ENCODE assay signal across 26 cellular contexts in the genomic region with DNA sequence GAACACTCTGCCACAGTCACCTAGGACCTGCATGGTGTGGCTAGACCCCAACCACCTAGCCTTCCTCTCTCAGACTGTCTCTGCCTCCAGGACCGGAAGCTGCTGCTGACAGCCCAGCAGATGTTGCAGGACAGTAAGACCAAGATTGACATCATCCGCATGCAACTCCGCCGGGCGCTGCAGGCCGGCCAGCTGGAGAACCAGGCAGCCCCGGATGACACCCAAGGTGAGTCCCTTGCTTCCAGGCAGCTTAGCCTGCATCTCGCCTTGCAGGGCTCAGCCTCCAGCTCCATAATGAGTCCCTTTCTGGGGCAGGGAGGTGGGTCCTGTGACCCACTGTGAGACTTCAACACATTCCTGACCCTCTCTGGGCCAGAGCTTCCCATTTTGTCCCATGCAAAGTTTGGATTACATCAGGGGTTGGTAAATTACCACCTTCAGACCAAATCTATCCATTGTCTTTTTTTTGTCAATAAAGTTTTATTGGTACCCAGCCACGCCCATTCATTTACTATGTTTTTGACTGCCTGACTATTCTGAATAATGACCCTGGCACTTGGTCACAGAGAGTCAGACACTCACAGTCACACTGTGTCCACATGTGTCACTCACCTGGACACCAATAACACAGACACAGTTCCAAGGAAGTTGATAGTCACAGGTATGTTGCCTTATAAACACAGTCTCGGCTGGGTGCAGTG. TPM values are rescaled to one million over a fixed set of nuclear protein-coding genes. Genes with fewer than 3 reads are reported as not detected.
"Had no signal": no experiment of that assay in that cellular context is flagged by ENCODE, and none has a peak within 500 bp of the region (broad histone marks: within the 10 kb centered on the region; RNA-seq: fewer than 3 reads in every experiment).

No MANE protein-coding gene starts in this region.

- H3K4me1 ChIP-seq: ascending aorta, body of pancreas had no signal

- ATAC-seq: activated T-cell treated with anti-CD3 and anti-CD28 coated beads, Interleukin-2, amount 50 U/mL, for 72 hours; body of pancreas had no signal

- FAIRE-seq: RCC 7860, TTC549 had no signal

- DNase-seq: activated B cell treated with CpG ODN at 0.5 μM for 24 hours; activated CD4-positive, alpha-beta memory T cell treated with anti-CD3 and anti-CD28 coated beads for 36 hours; activated CD4-positive, alpha-beta T cell treated with anti-CD3 and anti-CD28 coated beads for 1 hour; activated CD4-positive, alpha-beta T cell treated with anti-CD3 and anti-CD28 coated beads, Interleukin-2, amount 10 ng/mL, durations not matched to agents 24 days and 14 days; activated CD8-positive, alpha-beta memory T cell treated with anti-CD3 and anti-CD28 coated beads for 24 hours; activated naive CD4-positive, alpha-beta T cell treated with anti-CD3 and anti-CD28 coated beads, Interleukin-2, amount 50 U/mL, for 16 hours; activated T-cell treated with anti-CD3 and anti-CD28 coated beads, Interleukin-2, amount 50 U/mL, for 72 hours; amniotic stem cell; body of pancreas; Kasumi-1; NCI-H1105 treated with DMSO at 0.1 percent for 48 hours; NCI-H1436 treated with DMSO at 0.1 percent for 48 hours; NCI-H187; NCI-H2081; NCI-H510A treated with DMSO at 0.1 percent for 48 hours; NCI-H69; NK-92 treated with Interleukin-12 subunit alpha and Interleukin-12 subunit beta, amount 100 ng/mL, for 24 hours; OCI-M1; SHP77 treated with DMSO at 0.1 percent for 48 hours; T-helper 2 cell; T1000 had no signal

- H3K27ac Mint-ChIP-seq: activated B cell treated with CpG ODN at 0.5 μM for 24 hours; activated CD4-positive, alpha-beta memory T cell treated with anti-CD3 and anti-CD28 coated beads for 36 hours; activated CD4-positive, alpha-beta T cell treated with anti-CD3 and anti-CD28 coated beads, Interleukin-2, amount 10 ng/mL, durations not matched to agents 24 days and 14 days; activated T-cell treated with anti-CD3 and anti-CD28 coated beads, Interleukin-2, amount 50 U/mL, for 72 hours had no signal

- H3K9me3 Mint-ChIP-seq: activated B cell treated with CpG ODN at 0.5 μM for 24 hours; activated CD4-positive, alpha-beta memory T cell treated with anti-CD3 and anti-CD28 coated beads for 36 hours; activated CD4-positive, alpha-beta T cell treated with anti-CD3 and anti-CD28 coated beads, Interleukin-2, amount 10 ng/mL, durations not matched to agents 24 days and 14 days; activated T-cell treated with anti-CD3 and anti-CD28 coated beads, Interleukin-2, amount 50 U/mL, for 72 hours; central memory CD8-positive, alpha-beta T cell had no signal

- H3K9me3 ChIP-seq: ascending aorta, body of pancreas had no signal

- H3K27me3 ChIP-seq: ascending aorta, body of pancreas had no signal

- H3K4me3 ChIP-seq: ascending aorta, body of pancreas had no signal

- H3K4me3 Mint-ChIP-seq: activated B cell treated with CpG ODN at 0.5 μM for 24 hours; activated CD4-positive, alpha-beta memory T cell treated with anti-CD3 and anti-CD28 coated beads for 36 hours; activated CD4-positive, alpha-beta T cell treated with anti-CD3 and anti-CD28 coated beads, Interleukin-2, amount 10 ng/mL, durations not matched to agents 24 days and 14 days; activated T-cell treated with anti-CD3 and anti-CD28 coated beads, Interleukin-2, amount 50 U/mL, for 72 hours; central memory CD8-positive, alpha-beta T cell had no signal

- H3K27ac ChIP-seq: ascending aorta, body of pancreas had no signal

- H3K27me3 Mint-ChIP-seq: activated B cell treated with CpG ODN at 0.5 μM for 24 hours; activated CD4-positive, alpha-beta memory T cell treated with anti-CD3 and anti-CD28 coated beads for 36 hours; activated CD4-positive, alpha-beta T cell treated with anti-CD3 and anti-CD28 coated beads, Interleukin-2, amount 10 ng/mL, durations not matched to agents 24 days and 14 days; central memory CD8-positive, alpha-beta T cell had no signal

RNA-seq across cellular contexts. Expression of gene PTGER1, which starts 28.7 kb away (rescaled TPM):
- total RNA-seq: activated B cell treated with CpG ODN at 0.5 μM for 24 hours, SK-MEL-5 had no signal
